21 cellular contexts compared by ENCODE assay signal in genomic region chr11:119372260-119373058, GRCh38. TPM values are rescaled to one million over a fixed set of nuclear protein-coding genes. Genes with fewer than 3 reads are reported as not detected.
DNase-seq lines count a peak whose midpoint lies in the region; ATAC-seq and TF ChIP-seq lines count a peak whose summit lies in the region.
"Had no signal": no experiment of that assay in that cellular context is flagged by ENCODE, and none has a peak within 500 bp of the region (broad histone marks: within the 10 kb centered on the region; RNA-seq: fewer than 3 reads in every experiment).

No MANE protein-coding gene starts in this region.

- no peaks in the 10 kb centered on the region for H3K9me3 Mint-ChIP-seq in T-helper 2 cell treated with Interferon-gamma antibody and Interleukin-4, amounts not matched to agents 5 μg/mL and 100 μg/mL, for 36 hours
- H3K9me3 Mint-ChIP-seq: activated B cell treated with CpG ODN at 0.5 μM for 24 hours; activated CD4-positive, alpha-beta memory T cell treated with anti-CD3 and anti-CD28 coated beads for 36 hours; CD8-positive, alpha-beta memory T cell had no signal

- no peak overlapping the region for H3K27ac ChIP-seq in HEK293 (ENCODE audit: extremely low read depth, low read depth, low read length)
- H3K27ac ChIP-seq in caudate nucleus (ENCODE audit: low read depth, low read length), result peak overlapping the region; percentile 98
- H3K27ac ChIP-seq in right lobe of liver, result peak overlapping the region in 1 of 3 donors; percentile 10
- peak overlapping the region in 3 of 5 donors; percentile 10 to 93 (median 79) for H3K27ac ChIP-seq in stomach
- H3K27ac ChIP-seq: pancreas had no signal

- CTCF ChIA-PET in HEK293 (lab: Yijun Ruan, JAX), result interaction anchor here (0.6 to 13.7 kb wide), 13 partner anchors 8 to 273 kb away, joined by 4 to 160 read pairs (median 20); partner anchors contain the start of genes RNF26 and USP2

- POLR2A ChIA-PET in HEK293 (lab: Yijun Ruan, JAX), result interaction anchor here (1.2 kb wide), 1 partner anchor 34 kb away, joined by 4 read pairs; no protein-coding TSS in a partner anchor

- H3K36me3 Mint-ChIP-seq in T-helper 2 cell treated with Interferon-gamma antibody and Interleukin-4, amounts not matched to agents 5 μg/mL and 100 μg/mL, for 36 hours (ENCODE audit: low read depth), result no peaks in the 10 kb centered on the region
- H3K36me3 Mint-ChIP-seq: activated CD4-positive, alpha-beta memory T cell treated with anti-CD3 and anti-CD28 coated beads for 36 hours; CD8-positive, alpha-beta memory T cell had no signal

- H3K4me3 ChIP-seq in HEK293 (ENCODE audit: low read depth, low read length) (no peak overlapping the region), right lobe of liver (no peak overlapping the region), stomach (no peak overlapping the region)
- H3K4me3 ChIP-seq: HAP-1, K562, lung, pancreas, sigmoid colon had no signal

- no peaks in the 10 kb centered on the region for H3K36me3 ChIP-seq in HEK293 (ENCODE audit: control insufficient read depth in 2 of 2, insufficient read depth in 1 of 2, low read length in 2 of 2)
- no peaks in the 10 kb centered on the region for H3K36me3 ChIP-seq in right lobe of liver
- no peaks in the 10 kb centered on the region for H3K36me3 ChIP-seq in stomach
- H3K36me3 ChIP-seq: HAP-1, pancreas, sigmoid colon had no signal

- no peak for TF ChIP-seq POLR2A in right lobe of liver (IDR thresholded peaks at IDR 0.05)
- TF ChIP-seq POLR2A in stomach (IDR thresholded peaks at IDR 0.05), result no peak

- no peaks in the 10 kb centered on the region for H3K27me3 Mint-ChIP-seq in T-helper 2 cell treated with Interferon-gamma antibody and Interleukin-4, amounts not matched to agents 5 μg/mL and 100 μg/mL, for 36 hours (ENCODE audit: low read depth)

- TF ChIP-seq CTCF in HEK293 (tag by site-specific recombination; IDR thresholded peaks at IDR 0.05) (no peak), right lobe of liver (IDR thresholded peaks at IDR 0.05) (no peak), stomach (IDR thresholded peaks at IDR 0.05) (no peak)

- H3K27me3 ChIP-seq in right lobe of liver, result no peaks in the 10 kb centered on the region
- no peaks in the 10 kb centered on the region for H3K27me3 ChIP-seq in stomach
- H3K27me3 ChIP-seq: pancreas, sigmoid colon had no signal

- H3K27ac Mint-ChIP-seq in T-helper 2 cell treated with Interferon-gamma antibody and Interleukin-4, amounts not matched to agents 5 μg/mL and 100 μg/mL, for 36 hours, result no peak overlapping the region
- H3K27ac Mint-ChIP-seq: activated B cell treated with CpG ODN at 0.5 μM for 24 hours; activated CD4-positive, alpha-beta memory T cell treated with anti-CD3 and anti-CD28 coated beads for 36 hours had no signal

- no peak for DNase-seq in caudate nucleus (lab: John Stamatoyannopoulos, UW)
- DNase-seq in right lobe of liver, result peak in 2 of 3 donors; percentile 44 to 45
- DNase-seq in stomach, result no peak
- no peak for DNase-seq in T-helper 2 cell treated with Interferon-gamma antibody and Interleukin-4, amounts not matched to agents 5 μg/mL and 100 μg/mL, for 36 hours (ENCODE audit: low spot score)
- DNase-seq in HCEC 1CT, result no peak
- no peak for DNase-seq in activated CD4-positive, alpha-beta T cell treated with anti-CD3 and anti-CD28 coated beads, Interleukin-2, amount 50 U/mL, for 1 hour
- DNase-seq: activated B cell treated with CpG ODN at 0.5 μM for 24 hours; activated CD4-positive, alpha-beta memory T cell treated with anti-CD3 and anti-CD28 coated beads for 36 hours; activated T-cell treated with anti-CD3 and anti-CD28 coated beads for 4 hours; CD8-positive, alpha-beta memory T cell; GF-D8; NCI-H187; NCI-H2227 treated with DMSO at 0.1 percent for 48 hours; sigmoid colon; T1000 had no signal

- H3K4me3 Mint-ChIP-seq in T-helper 2 cell treated with Interferon-gamma antibody and Interleukin-4, amounts not matched to agents 5 μg/mL and 100 μg/mL, for 36 hours, result no peak overlapping the region
- H3K4me3 Mint-ChIP-seq: activated B cell treated with CpG ODN at 0.5 μM for 24 hours; activated CD4-positive, alpha-beta memory T cell treated with anti-CD3 and anti-CD28 coated beads for 36 hours; CD8-positive, alpha-beta memory T cell had no signal

- H3K4me1 ChIP-seq in HEK293 (ENCODE audit: control insufficient read depth, insufficient read depth, low read length), result peaks cover 2% of the 10 kb centered on the region; the same call in 1 of the 2 replicates
- H3K4me1 ChIP-seq in right lobe of liver, result peaks cover 0 to 72% (median 24%) of the 10 kb centered on the region in 4 donors
- peaks cover 64 to 95% (median 78%) of the 10 kb centered on the region in 4 donors for H3K4me1 ChIP-seq in stomach

- H3K9me3 ChIP-seq in HEK293 (ENCODE audit: control insufficient read depth, insufficient read depth, low read depth, low read length) (no peaks in the 10 kb centered on the region), right lobe of liver (no peaks in the 10 kb centered on the region), stomach (no peaks in the 10 kb centered on the region)
- H3K9me3 ChIP-seq: HAP-1, pancreas, sigmoid colon had no signal

- intact Hi-C loops in right lobe of liver (cut with DNase I), result loop anchor here in 1 of 2 donors (10.0 kb wide), 1 partner anchor 102 kb away; no protein-coding TSS in a partner anchor
- intact Hi-C loops in stomach (cut with DNase I; ENCODE audit: low total_unique reads), result no loop called here

- no peaks in the 10 kb centered on the region for H3K4me1 Mint-ChIP-seq in T-helper 2 cell treated with Interferon-gamma antibody and Interleukin-4, amounts not matched to agents 5 μg/mL and 100 μg/mL, for 36 hours (ENCODE audit: low read depth)
- H3K4me1 Mint-ChIP-seq: activated B cell treated with CpG ODN at 0.5 μM for 24 hours had no signal

- ATAC-seq in right lobe of liver, result no peak
- ATAC-seq: K562 had no signal

- no peak for TF ChIP-seq EP300 in stomach (IDR thresholded peaks at IDR 0.05)

- 80% methylated on average over 2 of the region's 26 CpGs for WGBS in right lobe of liver (ENCODE audit: insufficient coverage, low coverage, low lambda C conversion rate, missing lambda C conversion rate)
- 87 to 98% (median 91%) methylated on average over 13 to 26 of the region's 26 CpGs for WGBS in stomach, 5 donors

TF ChIP-seq in HEK293, 187 proteins besides CTCF, POLR2A, EP300 and RAD21:
- TF ChIP-seq ZNF341 (tag by site-specific recombination; IDR thresholded peaks at IDR 0.05; ENCODE audit: low read depth), result peak; percentile 48
- TF ChIP-seq KLF10 (tag by site-specific recombination; IDR thresholded peaks at IDR 0.05), result no peak

RNA-seq across cellular contexts. Expression of gene USP2, which starts 9.0 kb away (rescaled TPM):
- 10 to 100 TPM in 2 of 6 experiments, 1 to 10 TPM in 4; 1.3 to 25.9 (median 4.6) TPM for total RNA-seq in right lobe of liver
- total RNA-seq in stomach, result 10 to 100 TPM in 1 of 5 donors, 1 to 10 TPM in 4; 1.4 to 17.4 (median 3.1) TPM
- polyA plus RNA-seq in stomach, result 1 to 10 TPM; 1.4 to 7.8 (median 2.6) TPM
- polyA plus RNA-seq: CD8-positive, alpha-beta memory T cell had no signal

RNA-seq across cellular contexts. Expression of gene MFRP, which starts 26.0 kb away (rescaled TPM):
- total RNA-seq in right lobe of liver (not detected), stomach (not detected)
- not detected for polyA plus RNA-seq in stomach
- total RNA-seq: activated B cell treated with CpG ODN at 0.5 μM for 24 hours; activated CD4-positive, alpha-beta memory T cell treated with anti-CD3 and anti-CD28 coated beads for 36 hours; CD8-positive, alpha-beta memory T cell; fibroblast of villous mesenchyme; K562; lung; pancreas had no signal
- polyA plus RNA-seq: CD8-positive, alpha-beta memory T cell; K562; lung; pancreas; sigmoid colon had no signal

RNA-seq across cellular contexts. Expression of gene C1QTNF5, which starts 31.8 kb away (rescaled TPM):
- total RNA-seq in right lobe of liver, result 1 to 10 TPM; 2.8 to 6.3 (median 4.8) TPM
- 100 to 1,000 TPM in 1 of 5 donors, 10 to 100 TPM in 4; 11.4 to 169 (median 17.4) TPM for total RNA-seq in stomach
- 10 to 100 TPM; 12.7 to 30.3 (median 20.6) TPM for polyA plus RNA-seq in stomach
- total RNA-seq: activated B cell treated with CpG ODN at 0.5 μM for 24 hours; activated CD4-positive, alpha-beta memory T cell treated with anti-CD3 and anti-CD28 coated beads for 36 hours; CD8-positive, alpha-beta memory T cell had no signal
- polyA plus RNA-seq: CD8-positive, alpha-beta memory T cell had no signal

RNA-seq across cellular contexts. Expression of gene RNF26, which starts 38.1 kb away (rescaled TPM):
- total RNA-seq in right lobe of liver, result 10 to 100 TPM; 12.9 to 18.1 (median 15.1) TPM
- total RNA-seq in stomach, result 10 to 100 TPM in 2 of 5 donors, 1 to 10 TPM in 2, not detected in 1; 1.3 to 45.8 (median 11.7) TPM
- 10 to 100 TPM in 2 of 3 donors, 1 to 10 TPM in 1; 7.0 to 14.8 (median 10.3) TPM for polyA plus RNA-seq in stomach

RNA-seq across cellular contexts. Expression of gene THY1, which starts 50.5 kb away (rescaled TPM):
- 1 to 10 TPM in 4 of 6 experiments, under 1 TPM in 2; 0.13 to 5.3 (median 2.1) TPM for total RNA-seq in right lobe of liver
- 10 to 100 TPM in 2 of 5 donors, 1 to 10 TPM in 3; 1.2 to 12.5 (median 8.1) TPM for total RNA-seq in stomach
- polyA plus RNA-seq in stomach, result 10 to 100 TPM in 1 of 3 donors, 1 to 10 TPM in 2; 4.9 to 13.7 (median 7.6) TPM
- total RNA-seq: activated B cell treated with CpG ODN at 0.5 μM for 24 hours had no signal
- polyA plus RNA-seq: CD8-positive, alpha-beta memory T cell; K562 had no signal

Comparison
In these comparisons a context has a peak if more than half of its experiments do, and no peak if none do; other contexts are left out.
1. DNase-seq: peak in right lobe of liver (2 of 3); none in caudate nucleus (0 of 61), stomach (single experiment), T-helper 2 cell treated with Interferon-gamma antibody and Interleukin-4, amounts not matched to agents 5 μg/mL and 100 μg/mL, for 36 hours (single experiment), HCEC 1CT (single experiment) and activated CD4-positive, alpha-beta T cell treated with anti-CD3 and anti-CD28 coated beads, Interleukin-2, amount 50 U/mL, for 1 hour (single experiment).